ENCODE assay signal across 24 cellular contexts in genomic region chr5:68431181-68431580, GRCh38.
"Had no signal": no experiment of that assay in that cellular context is flagged by ENCODE, and none has a peak within 500 bp of the region (broad histone marks: within the 10 kb centered on the region; RNA-seq: fewer than 3 reads in every experiment).

No MANE protein-coding gene starts in this region.

- FAIRE-seq: small intestine had no signal

- H3K9me3 Mint-ChIP-seq: activated naive CD4-positive, alpha-beta T cell treated with anti-CD3 and anti-CD28 coated beads, Interleukin-2, amount 10 ng/mL, durations not matched to agents 7 days and 5 days; activated T-cell treated with anti-CD3 and anti-CD28 coated beads, Interleukin-2, amount 50 U/mL, for 72 hours; naive B cell; stimulated activated naive B cell treated with anti-CD40 and anti-IgM and Interleukin-4, amounts not matched to agents 10 μg/mL and 1 μg/mL and 100 μg/mL, for 72 hours; T-helper 1 cell treated with Interleukin-12 subunit alpha and Interleukin-12 subunit beta and Interleukin-4 antibody, amounts not matched to agents 30 μg/mL and 1 μg/mL, for 36 hours had no signal

- H3K27ac Mint-ChIP-seq: activated naive CD4-positive, alpha-beta T cell treated with anti-CD3 and anti-CD28 coated beads, Interleukin-2, amount 10 ng/mL, durations not matched to agents 7 days and 5 days; activated T-cell treated with anti-CD3 and anti-CD28 coated beads, Interleukin-2, amount 50 U/mL, for 72 hours; stimulated activated naive B cell treated with anti-CD40 and anti-IgM and Interleukin-4, amounts not matched to agents 10 μg/mL and 1 μg/mL and 100 μg/mL, for 72 hours; T-helper 1 cell treated with Interleukin-12 subunit alpha and Interleukin-12 subunit beta and Interleukin-4 antibody, amounts not matched to agents 30 μg/mL and 1 μg/mL, for 36 hours had no signal

- H3K4me3 ChIP-seq: cardiac muscle cell, gastroesophageal sphincter, heart left ventricle, lower lobe of right lung, thoracic aorta, upper lobe of left lung had no signal

- DNase-seq: activated CD4-positive, alpha-beta T cell treated with anti-CD3 and anti-CD28 coated beads for 4 hours; activated CD4-positive, alpha-beta T cell treated with anti-CD3 and anti-CD28 coated beads, Interleukin-2, amount 50 U/mL, for 48 hours; activated CD4-positive, CD25-positive, alpha-beta regulatory T cell; activated effector memory CD4-positive, alpha-beta T cell treated with anti-CD3 and anti-CD28 coated beads, Interleukin-2, amount 50 U/mL, for 16 hours; activated naive CD4-positive, alpha-beta T cell treated with anti-CD3 and anti-CD28 coated beads, Interleukin-2, amount 10 ng/mL, durations not matched to agents 7 days and 5 days; activated T-cell treated with anti-CD3 and anti-CD28 coated beads, Interleukin-2, amount 50 U/mL, for 72 hours; aorta; heart left ventricle; islet precursor cell; lower lobe of right lung; naive B cell; nucleus accumbens; small intestine; stimulated activated CD4-positive, alpha-beta T cell treated with anti-CD3 and anti-CD28 coated beads, Interleukin-15, amount 100 ng/mL, for 24 hours; stimulated activated naive B cell treated with anti-CD40 and anti-IgM and Interleukin-4, amounts not matched to agents 10 μg/mL and 1 μg/mL and 100 μg/mL, for 72 hours; upper lobe of left lung had no signal

- H3K4me3 Mint-ChIP-seq: activated naive CD4-positive, alpha-beta T cell treated with anti-CD3 and anti-CD28 coated beads, Interleukin-2, amount 10 ng/mL, durations not matched to agents 7 days and 5 days; activated T-cell treated with anti-CD3 and anti-CD28 coated beads, Interleukin-2, amount 50 U/mL, for 72 hours; naive B cell; stimulated activated naive B cell treated with anti-CD40 and anti-IgM and Interleukin-4, amounts not matched to agents 10 μg/mL and 1 μg/mL and 100 μg/mL, for 72 hours; T-helper 1 cell treated with Interleukin-12 subunit alpha and Interleukin-12 subunit beta and Interleukin-4 antibody, amounts not matched to agents 30 μg/mL and 1 μg/mL, for 36 hours had no signal

- H3K27ac ChIP-seq: cardiac muscle cell, epithelial cell of prostate, gastroesophageal sphincter, heart left ventricle, lower lobe of right lung, thoracic aorta, upper lobe of left lung had no signal

- H3K27me3 ChIP-seq: cardiac muscle cell, gastroesophageal sphincter, heart left ventricle, upper lobe of left lung had no signal

- H3K79me2 ChIP-seq: parathyroid adenoma had no signal

- H3K36me3 Mint-ChIP-seq: activated naive CD4-positive, alpha-beta T cell treated with anti-CD3 and anti-CD28 coated beads, Interleukin-2, amount 10 ng/mL, durations not matched to agents 7 days and 5 days; naive B cell had no signal

- H3K9ac ChIP-seq: parathyroid adenoma had no signal

- H3K9me3 ChIP-seq: gastroesophageal sphincter, heart left ventricle, lower lobe of right lung, thoracic aorta, upper lobe of left lung had no signal

- H3K36me3 ChIP-seq: cardiac muscle cell, gastroesophageal sphincter, heart left ventricle, lower lobe of right lung, thoracic aorta, upper lobe of left lung had no signal

- H3K27me3 Mint-ChIP-seq: naive B cell; stimulated activated naive B cell treated with anti-CD40 and anti-IgM and Interleukin-4, amounts not matched to agents 10 μg/mL and 1 μg/mL and 100 μg/mL, for 72 hours had no signal

- ATAC-seq: activated T-cell treated with anti-CD3 and anti-CD28 coated beads, Interleukin-2, amount 50 U/mL, for 72 hours; gastroesophageal sphincter; heart left ventricle; left lobe of liver; lower lobe of right lung; sciatic nerve; stimulated activated naive B cell treated with anti-CD40 and anti-IgM and Interleukin-4, amounts not matched to agents 10 μg/mL and 1 μg/mL and 100 μg/mL, for 72 hours had no signal
